ENCODE assay signal across 1 cellular context in genomic region chr2:62457555-62457954, GRCh38.
TF ChIP-seq lines count a peak whose summit lies in the region.

No MANE protein-coding gene starts in this region.

TF ChIP-seq in GM23338, 12 proteins besides CTCF, POLR2A, EP300 and RAD21 (continued from another document):
- no peak for TF ChIP-seq ZNF462 (CRISPR knock-in tag; IDR thresholded peaks at IDR 0.05)
- no peak for TF ChIP-seq STAT1 (IDR thresholded peaks at IDR 0.05; ENCODE audit: unreplicated experiment)
- no peak for TF ChIP-seq NANOG (IDR thresholded peaks at IDR 0.05; ENCODE audit: borderline replicate concordance)
- TF ChIP-seq EZH2phosphoT487 (IDR thresholded peaks at IDR 0.05; ENCODE audit: unreplicated experiment) = no peak
- TF ChIP-seq CREB1 (CRISPR knock-in tag; IDR thresholded peaks at IDR 0.05; ENCODE audit: low read depth) = no peak
- TF ChIP-seq ZNF331 (CRISPR knock-in tag; IDR thresholded peaks at IDR 0.05; ENCODE audit: low read depth) = no peak
- no peak for TF ChIP-seq POLR2AphosphoS5 (IDR thresholded peaks at IDR 0.05; ENCODE audit: low read depth)
TF ChIP-seq in GM23338: peak in this region for 0.
